28 cellular contexts compared by ENCODE assay signal in genomic region chr1:91789273-91789997, GRCh38.
DNase-seq lines count a peak whose midpoint lies in the region; ATAC-seq, FAIRE-seq and TF ChIP-seq lines count a peak whose summit lies in the region.
"Had no signal": no experiment of that assay in that cellular context is flagged by ENCODE, and none has a peak within 500 bp of the region (broad histone marks: within the 10 kb centered on the region; RNA-seq: fewer than 3 reads in every experiment).

No MANE protein-coding gene starts in this region.

- H3K27me3 ChIP-seq in transverse colon (no peaks in the 10 kb centered on the region), pancreas (no peaks in the 10 kb centered on the region)
- H3K27me3 ChIP-seq: cardiac muscle cell, right atrium auricular region had no signal

- H3K9me3 ChIP-seq in transverse colon (no peaks in the 10 kb centered on the region), pancreas (no peaks in the 10 kb centered on the region)
- H3K9me3 ChIP-seq: right atrium auricular region had no signal

- H3K4me3 ChIP-seq in transverse colon = no peak overlapping the region
- no peak overlapping the region for H3K4me3 ChIP-seq in pancreas
- H3K4me3 ChIP-seq: cardiac muscle cell, GM23338, right atrium auricular region had no signal

- H3K27ac Mint-ChIP-seq in central memory CD8-positive, alpha-beta T cell (ENCODE audit: low read depth) = peak overlapping the region; percentile 9
- peak overlapping the region; percentile 27 to 87 for H3K27ac Mint-ChIP-seq in natural killer cell
- H3K27ac Mint-ChIP-seq: activated CD4-positive, alpha-beta T cell treated with anti-CD3 and anti-CD28 coated beads, Interleukin-2, amount 10 ng/mL, durations not matched to agents 24 days and 14 days; activated naive CD4-positive, alpha-beta T cell treated with anti-CD3 and anti-CD28 coated beads, Interleukin-2, amount 10 ng/mL, durations not matched to agents 7 days and 5 days; endodermal cell; GM23338; mesothelial cell of epicardium; stimulated activated naive B cell treated with anti-CD40 and anti-IgM and Interleukin-4, amounts not matched to agents 10 μg/mL and 1 μg/mL and 100 μg/mL, for 72 hours had no signal

- no peaks in the 10 kb centered on the region for H3K36me3 ChIP-seq in transverse colon
- no peaks in the 10 kb centered on the region for H3K36me3 ChIP-seq in pancreas
- H3K36me3 ChIP-seq: cardiac muscle cell had no signal

- DNase-seq in activated CD8-positive, alpha-beta memory T cell treated with anti-CD3 and anti-CD28 coated beads for 24 hours = peak; percentile 53
- DNase-seq in activated CD8-positive, alpha-beta memory T cell treated with anti-CD3 and anti-CD28 coated beads, Interleukin-2, amount 50 U/mL, for 48 hours = no peak
- no peak for DNase-seq in central memory CD8-positive, alpha-beta T cell (ENCODE audit: low spot score in 2 of 2)
- no peak for DNase-seq in natural killer cell
- no peak for DNase-seq in transverse colon
- no peak for DNase-seq in cerebellum (ENCODE audit: low spot score)
- no peak for DNase-seq in pancreas
- DNase-seq: activated CD4-positive, alpha-beta T cell treated with anti-CD3 and anti-CD28 coated beads, Interleukin-2, amount 10 ng/mL, durations not matched to agents 24 days and 14 days; activated naive CD4-positive, alpha-beta T cell treated with anti-CD3 and anti-CD28 coated beads, Interleukin-2, amount 10 ng/mL, durations not matched to agents 7 days and 5 days; CD8-positive, alpha-beta memory T cell; DMS 273 treated with DMSO at 0.1 percent for 48 hours; endodermal cell; naive thymus-derived CD4-positive, alpha-beta T cell; NCI-H1048; NCI-H187; NCI-H2171 treated with DMSO at 0.1 percent for 48 hours; NCI-H510A treated with DMSO at 0.1 percent for 48 hours; SHP77; stimulated activated CD4-positive, alpha-beta T cell treated with anti-CD3 and anti-CD28 coated beads, Interleukin-4, amount 100 ng/mL, for 4 hours; stimulated activated naive B cell treated with anti-CD40 and anti-IgM and Interleukin-4, amounts not matched to agents 10 μg/mL and 1 μg/mL and 100 μg/mL, for 72 hours had no signal

- in situ Hi-C loops in transverse colon (cut with MboI; ENCODE audit: low pct_ligation_motif_present in 1 of 4, low pct_unique_long_range_greater_than_20kb in 1 of 4, low sequenced_read_pairs in 3 of 4) = no loop called here

- ATAC-seq in central memory CD8-positive, alpha-beta T cell (replicated peaks; ENCODE audit: extremely low read depth, poor library complexity, severe bottlenecking) = no peak
- ATAC-seq in natural killer cell (no peak), GM19455 (IDR thresholded peaks at IDR 0.05; ENCODE audit: unreplicated experiment) (no peak), pancreas (no peak)
- ATAC-seq: esophagus mucosa; GM23338; stimulated activated naive B cell treated with anti-CD40 and anti-IgM and Interleukin-4, amounts not matched to agents 10 μg/mL and 1 μg/mL and 100 μg/mL, for 72 hours had no signal

- no peaks in the 10 kb centered on the region for H3K27me3 Mint-ChIP-seq in central memory CD8-positive, alpha-beta T cell
- H3K27me3 Mint-ChIP-seq in natural killer cell (ENCODE audit: low read depth in 2 of 2) = no peaks in the 10 kb centered on the region
- H3K27me3 Mint-ChIP-seq: CD8-positive, alpha-beta memory T cell; stimulated activated naive B cell treated with anti-CD40 and anti-IgM and Interleukin-4, amounts not matched to agents 10 μg/mL and 1 μg/mL and 100 μg/mL, for 72 hours had no signal

- TF ChIP-seq CTCF in natural killer cell (IDR thresholded peaks at IDR 0.05) (no peak), transverse colon (IDR thresholded peaks at IDR 0.05) (no peak), pancreas (IDR thresholded peaks at IDR 0.05) (no peak)

- peaks cover 36% of the 10 kb centered on the region for H3K36me3 Mint-ChIP-seq in central memory CD8-positive, alpha-beta T cell (ENCODE audit: insufficient read depth)
- peaks cover 9% of the 10 kb centered on the region for H3K36me3 Mint-ChIP-seq in natural killer cell
- H3K36me3 Mint-ChIP-seq: stimulated activated naive B cell treated with anti-CD40 and anti-IgM and Interleukin-4, amounts not matched to agents 10 μg/mL and 1 μg/mL and 100 μg/mL, for 72 hours had no signal

- 84 to 91% methylated on average over 11 to 12 of the region's 12 CpGs for WGBS in transverse colon (ENCODE audit: low coverage in 1 of 2), 2 donors
- 90% methylated on average over 12 of the region's 12 CpGs for WGBS in pancreas, 2 donors

- TF ChIP-seq POLR2A in transverse colon (IDR thresholded peaks at IDR 0.05) = no peak

- intact Hi-C loops in natural killer cell (cut with micrococcal nuclease) (no loop called here), transverse colon (cut with DNase I; ENCODE audit: low total_unique reads) (no loop called here), pancreas (cut with DNase I) (no loop called here)

- no peak overlapping the region for H3K4me3 Mint-ChIP-seq in central memory CD8-positive, alpha-beta T cell
- peak overlapping the region; percentile 15 for H3K4me3 Mint-ChIP-seq in natural killer cell
- H3K4me3 Mint-ChIP-seq: activated CD4-positive, alpha-beta T cell treated with anti-CD3 and anti-CD28 coated beads, Interleukin-2, amount 10 ng/mL, durations not matched to agents 24 days and 14 days; activated naive CD4-positive, alpha-beta T cell treated with anti-CD3 and anti-CD28 coated beads, Interleukin-2, amount 10 ng/mL, durations not matched to agents 7 days and 5 days; endodermal cell; GM23338; mesothelial cell of epicardium; naive thymus-derived CD4-positive, alpha-beta T cell; stimulated activated naive B cell treated with anti-CD40 and anti-IgM and Interleukin-4, amounts not matched to agents 10 μg/mL and 1 μg/mL and 100 μg/mL, for 72 hours had no signal

- peaks cover 64% of the 10 kb centered on the region for H3K4me1 Mint-ChIP-seq in central memory CD8-positive, alpha-beta T cell
- peaks cover 74 to 77% of the 10 kb centered on the region in 2 donors for H3K4me1 Mint-ChIP-seq in natural killer cell
- H3K4me1 Mint-ChIP-seq: stimulated activated naive B cell treated with anti-CD40 and anti-IgM and Interleukin-4, amounts not matched to agents 10 μg/mL and 1 μg/mL and 100 μg/mL, for 72 hours had no signal

- peak overlapping the region; percentile 4 to 47 (median 21) for H3K27ac ChIP-seq in transverse colon
- H3K27ac ChIP-seq in pancreas = no peak overlapping the region
- H3K27ac ChIP-seq: cardiac muscle cell had no signal

- no peak for TF ChIP-seq EP300 in transverse colon (IDR thresholded peaks at IDR 0.05; ENCODE audit: low read depth)

- H3K9me3 Mint-ChIP-seq in central memory CD8-positive, alpha-beta T cell = no peaks in the 10 kb centered on the region
- H3K9me3 Mint-ChIP-seq in natural killer cell = no peaks in the 10 kb centered on the region
- H3K9me3 Mint-ChIP-seq: activated CD4-positive, alpha-beta T cell treated with anti-CD3 and anti-CD28 coated beads, Interleukin-2, amount 10 ng/mL, durations not matched to agents 24 days and 14 days; CD8-positive, alpha-beta memory T cell; endodermal cell had no signal

- H3K4me1 ChIP-seq in transverse colon = peaks cover 9 to 48% (median 23%) of the 10 kb centered on the region in 4 donors
- H3K4me1 ChIP-seq in pancreas = peaks cover 0 to 14% (median 7%) of the 10 kb centered on the region in 3 donors

- FAIRE-seq in pancreas (lab: Jason Lieb, UNC) = no peak
- FAIRE-seq: islet of Langerhans, urothelium cell line had no signal

Comparison
In these comparisons a context has a peak if more than half of its experiments do, and no peak if none do; other contexts are left out.
1. H3K27ac ChIP-seq: peak in transverse colon (4 of 4); none in pancreas (0 of 4).